ENCODE assay signal across 27 cellular contexts in genomic region chr3:119230745-119231144, GRCh38. TPM values are rescaled to one million over a fixed set of nuclear protein-coding genes. Genes with fewer than 3 reads are reported as not detected.
"Had no signal": no experiment of that assay in that cellular context is flagged by ENCODE, and none has a peak within 500 bp of the region (broad histone marks: within the 10 kb centered on the region; RNA-seq: fewer than 3 reads in every experiment).

No MANE protein-coding gene starts in this region.

- H3K9me3 Mint-ChIP-seq: IgD-negative memory B cell had no signal

- H3K4me2 ChIP-seq: SK-N-SH had no signal

- H3K9ac ChIP-seq: SK-N-SH had no signal

- H3K27me3 Mint-ChIP-seq: IgD-negative memory B cell had no signal

- H3K4me3 Mint-ChIP-seq: IgD-negative memory B cell had no signal

- ATAC-seq: Panc1, PC-3 had no signal

- H3K27ac ChIP-seq: RWPE1 had no signal

- DNase-seq: KBM-7; NCI-H1092; NCI-H1105 treated with DMSO at 0.1 percent for 48 hours; NCI-H1417 treated with DMSO at 0.1 percent for 48 hours; NCI-H146; NCI-H1694 treated with DMSO at 0.1 percent for 48 hours; NCI-H1930; NCI-H2081; NCI-H2107; NCI-H226; NCI-H446; NCI-H510A; NCI-H524 treated with DMSO at 0.1 percent for 48 hours; NCI-H69; NCI-H774; NK-92 treated with Interleukin-12 subunit alpha and Interleukin-12 subunit beta, amount 100 ng/mL, for 24 hours; PC-3; SHP77; SK-N-SH had no signal

- H3K9me3 ChIP-seq: SK-N-SH had no signal

RNA-seq across cellular contexts. Expression of gene UPK1B, which starts 57.3 kb away (rescaled TPM):
- total RNA-seq: HT1080, LHCN-M2, MCF 10A, OCI-LY7, SK-MEL-5 had no signal
- polyA plus RNA-seq: IgD-negative memory B cell, SK-N-SH had no signal
